In the genomic region with DNA sequence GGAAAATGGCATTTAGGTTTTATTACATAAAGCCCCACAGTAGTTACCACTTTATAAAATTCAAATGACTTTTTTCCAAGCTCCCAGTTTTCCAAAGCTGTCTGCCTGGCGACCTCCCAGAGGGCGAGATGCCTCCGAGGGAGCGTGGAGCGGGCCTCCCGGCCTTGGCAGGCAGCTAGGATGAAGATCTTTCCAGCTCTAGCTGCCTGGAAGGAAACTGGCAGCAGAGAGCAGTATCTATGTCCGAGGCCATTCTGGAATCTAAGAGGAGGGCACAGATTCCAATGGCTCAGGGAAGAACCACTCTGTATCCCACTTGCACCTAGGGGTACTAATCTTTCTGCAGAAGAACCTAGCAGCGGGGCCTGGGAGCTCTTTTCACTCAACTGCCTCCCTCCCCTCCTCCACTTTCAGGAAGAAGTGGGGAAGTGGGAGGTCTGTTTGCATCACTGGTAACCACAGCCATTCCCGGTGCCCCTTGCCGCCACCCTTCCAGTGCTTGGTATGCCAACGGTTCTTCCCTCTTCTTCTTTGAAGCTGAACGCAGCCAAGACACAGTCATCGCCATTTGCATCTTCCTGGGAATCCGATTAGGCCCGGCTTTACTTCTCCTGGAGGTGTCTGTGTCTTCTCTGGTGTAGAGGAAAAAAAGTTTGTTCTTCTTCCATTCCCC, we compare ENCODE assay signal across 11 cellular contexts. TPM values are rescaled to one million over a fixed set of nuclear protein-coding genes. Genes with fewer than 3 reads are reported as not detected.
DNase-seq lines count a peak whose midpoint lies in the region; TF ChIP-seq lines count a peak whose summit lies in the region.
"Had no signal": no experiment of that assay in that cellular context is flagged by ENCODE, and none has a peak within 500 bp of the region (broad histone marks: within the 10 kb centered on the region; RNA-seq: fewer than 3 reads in every experiment).

No MANE protein-coding gene starts in this region.

- peaks cover 5% of the 10 kb centered on the region for H3K4me1 Mint-ChIP-seq in osteocyte (ENCODE audit: unreplicated experiment)

- H3K4me1 ChIP-seq in BLaER1 (peaks cover 41% of the 10 kb centered on the region), mononuclear cell (ENCODE audit: insufficient read depth, low read length) (peaks cover 73% of the 10 kb centered on the region)

- no peaks in the 10 kb centered on the region for H3K27me3 ChIP-seq in BLaER1
- H3K27me3 ChIP-seq in mononuclear cell (ENCODE audit: insufficient read depth, low read length) = no peaks in the 10 kb centered on the region

- no peaks in the 10 kb centered on the region for H4K20me1 ChIP-seq in BLaER1

- no peaks in the 10 kb centered on the region for H3K9me3 Mint-ChIP-seq in osteocyte (ENCODE audit: unreplicated experiment)
- H3K9me3 Mint-ChIP-seq: CD4-positive, alpha-beta T cell had no signal

- H3K27ac ChIP-seq in BLaER1 = peak overlapping the region; percentile 70

- no peak overlapping the region for H3K27ac Mint-ChIP-seq in osteocyte (ENCODE audit: unreplicated experiment)
- H3K27ac Mint-ChIP-seq: CD4-positive, alpha-beta T cell had no signal

- no peaks in the 10 kb centered on the region for H3K36me3 ChIP-seq in BLaER1

- H3K36me3 Mint-ChIP-seq in osteocyte (ENCODE audit: unreplicated experiment) = no peaks in the 10 kb centered on the region

- H3K4me3 Mint-ChIP-seq in osteocyte (ENCODE audit: unreplicated experiment) = no peak overlapping the region
- H3K4me3 Mint-ChIP-seq: CD4-positive, alpha-beta T cell had no signal

- peak overlapping the region; percentile 79 for H3K4me2 ChIP-seq in BLaER1

- H3K9me3 ChIP-seq in BLaER1 (no peaks in the 10 kb centered on the region), mononuclear cell (ENCODE audit: low read depth, low read length) (no peaks in the 10 kb centered on the region)

- no peak for TF ChIP-seq CTCF in osteocyte (IDR thresholded peaks at IDR 0.05)

- peak overlapping the region; percentile 26 for H3K4me3 ChIP-seq in BLaER1
- H3K4me3 ChIP-seq in mononuclear cell (ENCODE audit: low read length) = peak overlapping the region; percentile 8
- H3K4me3 ChIP-seq: K562 had no signal

- H3K27me3 Mint-ChIP-seq in osteocyte (ENCODE audit: unreplicated experiment) = no peaks in the 10 kb centered on the region

- no peak overlapping the region; the same call in 1 of the 2 replicates for H3K9ac ChIP-seq in BLaER1

- DNase-seq in Kasumi-1 (lab: John Stamatoyannopoulos, UW) = peak; percentile 92 to 96
- DNase-seq in cerebellum (ENCODE audit: low spot score) = peak; percentile 11
- no peak for DNase-seq in NCI-H2029 treated with DMSO at 0.1 percent for 48 hours (lab: John Stamatoyannopoulos, UW)
- DNase-seq in activated gamma-delta T cell treated with Interleukin-2 at 50 U/mL for 16 hours = no peak
- DNase-seq in cortex of kidney (lab: John Stamatoyannopoulos, UW) = no peak
- DNase-seq in osteocyte (ENCODE audit: extremely low spot score, unreplicated experiment) = no peak
- DNase-seq: CD4-positive, alpha-beta T cell; SW 1271 had no signal

RNA-seq across cellular contexts. Expression of a gene that starts 47.4 kb away (rescaled TPM):
- 89.9 TPM for total RNA-seq in cerebellum
- 156 TPM for total RNA-seq in mononuclear cell
- total RNA-seq in osteocyte = 79.8 and 82.5 TPM in 2 replicates

Comparison
In these comparisons a context has a peak if more than half of its experiments do, and no peak if none do; other contexts are left out.
1. DNase-seq: peak in Kasumi-1 (2 of 2) and cerebellum (single experiment); none in NCI-H2029 treated with DMSO at 0.1 percent for 48 hours (single experiment), activated gamma-delta T cell treated with Interleukin-2 at 50 U/mL for 16 hours (single experiment), cortex of kidney (single experiment) and osteocyte (single experiment).